In genomic region chr1:207812778-207813512, GRCh38 we compare ENCODE assay signal across 13 cellular contexts.
A peak's percentile ranks its signal among the peaks of the same experiment; 100 is the strongest.
DNase-seq lines count a peak whose midpoint lies in the region; ATAC-seq and TF ChIP-seq lines count a peak whose summit lies in the region.
"Had no signal": no experiment of that assay in that cellular context is flagged by ENCODE, and none has a peak within 500 bp of the region (broad histone marks: within the 10 kb centered on the region; RNA-seq: fewer than 3 reads in every experiment).

No MANE protein-coding gene starts in this region.

- no peak overlapping the region for H3K4me3 Mint-ChIP-seq in activated CD4-positive, alpha-beta memory T cell treated with anti-CD3 and anti-CD28 coated beads for 36 hours
- no peak overlapping the region for H3K4me3 Mint-ChIP-seq in activated CD4-positive, alpha-beta memory T cell treated with anti-CD3 and anti-CD28 coated beads, Interleukin-2, amount 10 ng/mL, durations not matched to agents 7 days and 5 days
- H3K4me3 Mint-ChIP-seq in memory B cell = no peak overlapping the region
- H3K4me3 Mint-ChIP-seq: activated naive CD8-positive, alpha-beta T cell treated with anti-CD3 and anti-CD28 coated beads, Interleukin-2, amount 10 ng/mL, durations not matched to agents 7 days and 5 days; mesothelial cell of epicardium had no signal

- peaks cover 64 to 84% of the 10 kb centered on the region in 2 donors for H3K36me3 ChIP-seq in thyroid gland

- H3K27ac Mint-ChIP-seq in activated CD4-positive, alpha-beta memory T cell treated with anti-CD3 and anti-CD28 coated beads for 36 hours = peak overlapping the region; percentile 85
- H3K27ac Mint-ChIP-seq in activated CD4-positive, alpha-beta memory T cell treated with anti-CD3 and anti-CD28 coated beads, Interleukin-2, amount 10 ng/mL, durations not matched to agents 7 days and 5 days = no peak overlapping the region
- H3K27ac Mint-ChIP-seq in memory B cell = peak overlapping the region; percentile 86
- H3K27ac Mint-ChIP-seq: activated naive CD8-positive, alpha-beta T cell treated with anti-CD3 and anti-CD28 coated beads, Interleukin-2, amount 10 ng/mL, durations not matched to agents 7 days and 5 days; mesothelial cell of epicardium had no signal

- H3K4me3 ChIP-seq in thyroid gland (replicated peaks in 1 of 3) = no peak overlapping the region
- H3K4me3 ChIP-seq: SK-N-MC had no signal

- H3K4me1 Mint-ChIP-seq in activated CD4-positive, alpha-beta memory T cell treated with anti-CD3 and anti-CD28 coated beads for 36 hours (ENCODE audit: low read depth) = peaks cover 87% of the 10 kb centered on the region
- peaks cover 53% of the 10 kb centered on the region for H3K4me1 Mint-ChIP-seq in activated CD4-positive, alpha-beta memory T cell treated with anti-CD3 and anti-CD28 coated beads, Interleukin-2, amount 10 ng/mL, durations not matched to agents 7 days and 5 days
- peaks cover 79% of the 10 kb centered on the region for H3K4me1 Mint-ChIP-seq in memory B cell

- no peak for DNase-seq in activated CD4-positive, alpha-beta memory T cell treated with anti-CD3 and anti-CD28 coated beads for 36 hours
- no peak for DNase-seq in activated CD4-positive, alpha-beta memory T cell treated with anti-CD3 and anti-CD28 coated beads, Interleukin-2, amount 10 ng/mL, durations not matched to agents 7 days and 5 days
- DNase-seq in caudate nucleus (lab: John Stamatoyannopoulos, UW) (no peak), memory B cell (ENCODE audit: low spot score in 2 of 2) (no peak), thyroid gland (no peak), NCI-H1694 treated with DMSO at 0.1 percent for 48 hours (lab: John Stamatoyannopoulos, UW) (no peak), epidermal melanocyte (ENCODE audit: insufficient read length, low spot score) (no peak)
- DNase-seq: activated naive CD8-positive, alpha-beta T cell treated with anti-CD3 and anti-CD28 coated beads, Interleukin-2, amount 10 ng/mL, durations not matched to agents 7 days and 5 days; NCI-H510A treated with DMSO at 0.1 percent for 48 hours had no signal

- H3K36me3 Mint-ChIP-seq in activated CD4-positive, alpha-beta memory T cell treated with anti-CD3 and anti-CD28 coated beads for 36 hours = peaks cover 70% of the 10 kb centered on the region
- H3K36me3 Mint-ChIP-seq in activated CD4-positive, alpha-beta memory T cell treated with anti-CD3 and anti-CD28 coated beads, Interleukin-2, amount 10 ng/mL, durations not matched to agents 7 days and 5 days (ENCODE audit: low read depth) = peaks cover 82% of the 10 kb centered on the region
- H3K36me3 Mint-ChIP-seq in memory B cell = peaks cover 76% of the 10 kb centered on the region
- H3K36me3 Mint-ChIP-seq: mesothelial cell of epicardium had no signal

- CTCF ChIA-PET in activated CD4-positive, alpha-beta memory T cell treated with anti-CD3 and anti-CD28 coated beads for 36 hours (lab: Charles Lee) = interaction anchor here (2.5 to 3.2 kb wide), 5 partner anchors 10 to 150 kb away, joined by 12 to 23 read pairs (median 17); no protein-coding TSS in a partner anchor
- CTCF ChIA-PET in activated CD4-positive, alpha-beta memory T cell treated with anti-CD3 and anti-CD28 coated beads, Interleukin-2, amount 10 ng/mL, durations not matched to agents 7 days and 5 days (lab: Charles Lee) = interaction anchor here (1.3 to 3.3 kb wide), 5 partner anchors 13 to 150 kb away, joined by 3 to 24 read pairs (median 6); no protein-coding TSS in a partner anchor

- TF ChIP-seq POLR2A in thyroid gland (IDR thresholded peaks at IDR 0.05) = no peak

- no peaks in the 10 kb centered on the region for H3K9me3 ChIP-seq in thyroid gland

- H3K27me3 ChIP-seq in thyroid gland = no peaks in the 10 kb centered on the region

- POLR2A ChIA-PET in activated CD4-positive, alpha-beta memory T cell treated with anti-CD3 and anti-CD28 coated beads for 36 hours (lab: Charles Lee) = interaction anchor here (2.0 kb wide), 1 partner anchor 11 kb away, joined by 5 read pairs; no protein-coding TSS in a partner anchor
- POLR2A ChIA-PET in activated CD4-positive, alpha-beta memory T cell treated with anti-CD3 and anti-CD28 coated beads, Interleukin-2, amount 10 ng/mL, durations not matched to agents 7 days and 5 days (lab: Charles Lee) = interaction anchor here (1.4 to 2.9 kb wide), 3 partner anchors 10 to 13 kb away, joined by 5 to 15 read pairs (median 7); no protein-coding TSS in a partner anchor

- intact Hi-C loops in activated CD4-positive, alpha-beta memory T cell treated with anti-CD3 and anti-CD28 coated beads for 36 hours (cut with micrococcal nuclease) = no loop called here
- intact Hi-C loops in thyroid gland (cut with DNase I) = no loop called here

- H3K27me3 Mint-ChIP-seq in activated CD4-positive, alpha-beta memory T cell treated with anti-CD3 and anti-CD28 coated beads for 36 hours = no peaks in the 10 kb centered on the region
- no peaks in the 10 kb centered on the region for H3K27me3 Mint-ChIP-seq in activated CD4-positive, alpha-beta memory T cell treated with anti-CD3 and anti-CD28 coated beads, Interleukin-2, amount 10 ng/mL, durations not matched to agents 7 days and 5 days
- H3K27me3 Mint-ChIP-seq in memory B cell = no peaks in the 10 kb centered on the region
- H3K27me3 Mint-ChIP-seq: activated naive CD8-positive, alpha-beta T cell treated with anti-CD3 and anti-CD28 coated beads, Interleukin-2, amount 10 ng/mL, durations not matched to agents 7 days and 5 days had no signal

- H3K4me1 ChIP-seq in thyroid gland = peaks cover 68 to 98% of the 10 kb centered on the region in 2 donors

- H3K27ac ChIP-seq in caudate nucleus (ENCODE audit: low read depth, low read length) = peak overlapping the region; percentile 95
- H3K27ac ChIP-seq in thyroid gland = peak overlapping the region; percentile 18 to 86 (median 75)
- H3K27ac ChIP-seq: SK-N-MC had no signal

- ATAC-seq in memory B cell (ENCODE audit: low read depth) (peak; percentile 18), GM18511 (IDR thresholded peaks at IDR 0.05; ENCODE audit: unreplicated experiment) (no peak)
- ATAC-seq: activated CD4-positive, CD25-positive, alpha-beta regulatory T cell treated with anti-CD3 and anti-CD28 coated beads, Interleukin-2, amount 50 U/mL, for 24 hours had no signal

- TF ChIP-seq CTCF in thyroid gland (IDR thresholded peaks at IDR 0.05) = no peak

- 85 to 86% methylated on average over 10 of the region's 10 CpGs for WGBS in thyroid gland, 2 donors

- H3K9me3 Mint-ChIP-seq in activated CD4-positive, alpha-beta memory T cell treated with anti-CD3 and anti-CD28 coated beads for 36 hours = no peaks in the 10 kb centered on the region
- H3K9me3 Mint-ChIP-seq in activated CD4-positive, alpha-beta memory T cell treated with anti-CD3 and anti-CD28 coated beads, Interleukin-2, amount 10 ng/mL, durations not matched to agents 7 days and 5 days = no peaks in the 10 kb centered on the region
- no peaks in the 10 kb centered on the region for H3K9me3 Mint-ChIP-seq in memory B cell
- H3K9me3 Mint-ChIP-seq: activated naive CD8-positive, alpha-beta T cell treated with anti-CD3 and anti-CD28 coated beads, Interleukin-2, amount 10 ng/mL, durations not matched to agents 7 days and 5 days; mesothelial cell of epicardium had no signal
